In the genomic region with DNA sequence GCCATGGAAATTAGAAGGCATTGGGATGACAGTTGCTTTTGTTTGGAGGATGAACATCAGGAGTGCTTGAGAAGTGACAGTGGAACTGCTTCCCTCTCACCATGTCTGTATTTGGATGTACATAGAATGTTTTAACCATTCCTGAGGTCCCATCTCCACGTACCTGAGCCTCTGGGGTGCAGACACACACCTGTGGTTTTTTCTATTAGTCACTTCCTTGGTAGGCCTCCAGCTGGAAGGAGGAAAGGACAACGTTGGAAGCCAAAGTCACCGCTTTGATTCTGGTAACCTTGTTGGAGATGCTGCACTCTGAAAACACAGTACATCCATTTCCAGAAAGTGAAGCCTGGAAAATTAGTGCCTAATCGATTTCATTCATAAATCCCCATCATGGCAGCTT, we compare ENCODE assay signal across 21 cellular contexts.
"Had no signal": no experiment of that assay in that cellular context is flagged by ENCODE, and none has a peak within 500 bp of the region (broad histone marks: within the 10 kb centered on the region; RNA-seq: fewer than 3 reads in every experiment).

No MANE protein-coding gene starts in this region.

- H3K4me3 ChIP-seq: right lobe of liver, skin epidermis, suprapubic skin, tibial nerve had no signal

- H3K4me1 Mint-ChIP-seq: activated CD4-positive, alpha-beta T cell treated with anti-CD3 and anti-CD28 coated beads, Interleukin-2, amount 10 ng/mL, durations not matched to agents 7 days and 5 days; memory B cell had no signal

- H3K27ac Mint-ChIP-seq: activated CD4-positive, alpha-beta T cell treated with anti-CD3 and anti-CD28 coated beads, Interleukin-2, amount 10 ng/mL, durations not matched to agents 7 days and 5 days; activated CD8-positive, alpha-beta memory T cell treated with anti-CD3 and anti-CD28 coated beads, Interleukin-2, amount 10 ng/mL, durations not matched to agents 7 days and 5 days; activated CD8-positive, alpha-beta T cell treated with anti-CD3 and anti-CD28 coated beads for 36 hours; activated naive CD8-positive, alpha-beta T cell treated with anti-CD3 and anti-CD28 coated beads, Interleukin-2, amount 50 U/mL, for 24 hours; activated T-helper 1 cell treated with anti-CD3 and anti-CD28 coated beads, Interleukin-12 subunit alpha, Interleukin-12 subunit beta, Interleukin-2, Interleukin-4 antibody, amounts not matched to agents 30 ng/mL and 10 ng/mL and 1 ng/mL, durations not matched to agents 14 hours and 24 hours and 36 hours; memory B cell; stimulated activated effector memory CD8-positive, alpha-beta T cell treated with anti-CD3 and anti-CD28 coated beads, Interleukin-12 subunit alpha, Interleukin-12 subunit beta, amount 100 ng/mL, for 72 hours; stimulated activated naive CD8-positive, alpha-beta T cell treated with anti-CD3 and anti-CD28 coated beads, Interleukin-15, amount 100 ng/mL, for 72 hours; T-helper 2 cell treated with Interferon-gamma antibody and Interleukin-4, amounts not matched to agents 5 μg/mL and 100 μg/mL, for 36 hours had no signal

- H3K9me3 Mint-ChIP-seq: memory B cell had no signal

- H3K36me3 Mint-ChIP-seq: memory B cell; stimulated activated effector memory CD8-positive, alpha-beta T cell treated with anti-CD3 and anti-CD28 coated beads, Interleukin-12 subunit alpha, Interleukin-12 subunit beta, amount 100 ng/mL, for 72 hours had no signal

- H3K9me3 ChIP-seq: right lobe of liver, suprapubic skin, tibial nerve had no signal

- H3K4me1 ChIP-seq: right lobe of liver, suprapubic skin, tibial nerve had no signal

- H3K27ac ChIP-seq: right lobe of liver, skin epidermis, suprapubic skin, tibial nerve, VCaP had no signal

- H3K27me3 ChIP-seq: right lobe of liver, suprapubic skin, tibial nerve had no signal

- H3K4me3 Mint-ChIP-seq: activated CD4-positive, alpha-beta T cell treated with anti-CD3 and anti-CD28 coated beads, Interleukin-2, amount 10 ng/mL, durations not matched to agents 7 days and 5 days; activated CD8-positive, alpha-beta memory T cell treated with anti-CD3 and anti-CD28 coated beads, Interleukin-2, amount 10 ng/mL, durations not matched to agents 7 days and 5 days; activated CD8-positive, alpha-beta T cell treated with anti-CD3 and anti-CD28 coated beads for 36 hours; activated naive CD8-positive, alpha-beta T cell treated with anti-CD3 and anti-CD28 coated beads, Interleukin-2, amount 50 U/mL, for 24 hours; activated T-helper 1 cell treated with anti-CD3 and anti-CD28 coated beads, Interleukin-12 subunit alpha, Interleukin-12 subunit beta, Interleukin-2, Interleukin-4 antibody, amounts not matched to agents 30 ng/mL and 10 ng/mL and 1 ng/mL, durations not matched to agents 14 hours and 24 hours and 36 hours; memory B cell; stimulated activated effector memory CD8-positive, alpha-beta T cell treated with anti-CD3 and anti-CD28 coated beads, Interleukin-12 subunit alpha, Interleukin-12 subunit beta, amount 100 ng/mL, for 72 hours; stimulated activated naive CD8-positive, alpha-beta T cell treated with anti-CD3 and anti-CD28 coated beads, Interleukin-15, amount 100 ng/mL, for 72 hours; T-helper 2 cell treated with Interferon-gamma antibody and Interleukin-4, amounts not matched to agents 5 μg/mL and 100 μg/mL, for 36 hours had no signal

- H3K36me3 ChIP-seq: right lobe of liver, suprapubic skin, tibial nerve had no signal

- ATAC-seq: activated CD4-positive, CD25-positive, alpha-beta regulatory T cell treated with anti-CD3 and anti-CD28 coated beads, Interleukin-2, amount 50 U/mL, for 24 hours; activated CD8-positive, alpha-beta memory T cell treated with anti-CD3 and anti-CD28 coated beads, Interleukin-2, amount 10 ng/mL, durations not matched to agents 7 days and 5 days; activated CD8-positive, alpha-beta T cell treated with anti-CD3 and anti-CD28 coated beads for 36 hours; activated naive CD8-positive, alpha-beta T cell treated with anti-CD3 and anti-CD28 coated beads, Interleukin-2, amount 50 U/mL, for 24 hours; left cardiac atrium; right lobe of liver; stimulated activated effector memory CD8-positive, alpha-beta T cell treated with anti-CD3 and anti-CD28 coated beads, Interleukin-12 subunit alpha, Interleukin-12 subunit beta, amount 100 ng/mL, for 72 hours; stimulated activated naive CD8-positive, alpha-beta T cell treated with anti-CD3 and anti-CD28 coated beads, Interleukin-15, amount 100 ng/mL, for 72 hours had no signal

- DNase-seq: activated CD4-positive, alpha-beta T cell treated with anti-CD3 and anti-CD28 coated beads, Interleukin-2, amount 10 ng/mL, durations not matched to agents 7 days and 5 days; activated CD8-positive, alpha-beta memory T cell treated with anti-CD3 and anti-CD28 coated beads, Interleukin-2, amount 10 ng/mL, durations not matched to agents 7 days and 5 days; activated CD8-positive, alpha-beta T cell treated with anti-CD3 and anti-CD28 coated beads for 36 hours; activated gamma-delta T cell; activated naive CD4-positive, alpha-beta T cell treated with anti-CD3 and anti-CD28 coated beads, Interleukin-2, amount 50 U/mL, for 16 hours; activated naive CD8-positive, alpha-beta T cell treated with anti-CD3 and anti-CD28 coated beads, Interleukin-2, amount 50 U/mL, for 24 hours; hippocampal formation; left cardiac atrium; occipital lobe; right lobe of liver; stimulated activated CD4-positive, alpha-beta T cell treated with anti-CD3 and anti-CD28 coated beads, Interleukin-1b, Interleukin-23, amount 100 ng/mL, for 48 hours; stimulated activated naive CD8-positive, alpha-beta T cell treated with anti-CD3 and anti-CD28 coated beads, Interleukin-15, amount 100 ng/mL, for 72 hours had no signal

- H3K27me3 Mint-ChIP-seq: activated CD4-positive, alpha-beta T cell treated with anti-CD3 and anti-CD28 coated beads, Interleukin-2, amount 10 ng/mL, durations not matched to agents 7 days and 5 days; activated CD8-positive, alpha-beta memory T cell treated with anti-CD3 and anti-CD28 coated beads, Interleukin-2, amount 10 ng/mL, durations not matched to agents 7 days and 5 days; activated CD8-positive, alpha-beta T cell treated with anti-CD3 and anti-CD28 coated beads for 36 hours; activated naive CD8-positive, alpha-beta T cell treated with anti-CD3 and anti-CD28 coated beads, Interleukin-2, amount 50 U/mL, for 24 hours; stimulated activated naive CD8-positive, alpha-beta T cell treated with anti-CD3 and anti-CD28 coated beads, Interleukin-15, amount 100 ng/mL, for 72 hours had no signal
